8 cellular contexts compared by ENCODE assay signal in the genomic region with DNA sequence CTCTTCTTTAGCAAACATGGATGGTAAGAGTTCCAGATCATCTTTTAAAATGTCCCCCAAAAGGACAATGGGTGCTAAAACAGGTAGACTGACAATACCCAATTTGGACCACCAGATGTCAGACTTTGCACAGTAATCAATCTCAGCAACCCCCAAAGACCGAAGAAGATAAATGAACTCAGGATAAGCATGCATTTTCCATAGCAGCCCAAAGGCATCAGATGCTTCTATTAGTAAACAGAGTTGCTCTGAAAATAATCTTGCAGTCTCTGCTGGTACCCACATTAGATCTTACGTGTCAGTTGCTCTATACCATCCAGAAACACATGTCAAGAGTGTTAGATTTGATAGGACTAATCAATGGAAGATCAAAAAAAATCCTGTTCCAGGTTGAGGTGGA. TPM values are rescaled to one million over a fixed set of nuclear protein-coding genes. Genes with fewer than 3 reads are reported as not detected.
DNase-seq lines count a peak whose midpoint lies in the region; ATAC-seq and TF ChIP-seq lines count a peak whose summit lies in the region.

No MANE protein-coding gene starts in this region.

- no peaks in the 10 kb centered on the region for H3K9me3 Mint-ChIP-seq in neural progenitor cell

- no peak overlapping the region for H3K4me3 Mint-ChIP-seq in neural progenitor cell

- H3K4me2 ChIP-seq in neural progenitor cell: no peak overlapping the region

- peak overlapping the region; percentile 78 for H2AFZ ChIP-seq in neural progenitor cell (replicated peaks)

- no peaks in the 10 kb centered on the region for H3K9me3 ChIP-seq in neural progenitor cell (ENCODE audit: low read depth)

- no peaks in the 10 kb centered on the region for H3K27me3 ChIP-seq in neural progenitor cell

- no peak overlapping the region for H3K4me3 ChIP-seq in GM12864 (ENCODE audit: low read depth, low read length)
- no peak overlapping the region for H3K4me3 ChIP-seq in fibroblast of pulmonary artery (replicated peaks; ENCODE audit: low read depth, low read length)
- no peak overlapping the region for H3K4me3 ChIP-seq in neural progenitor cell

- peak; percentile 60 for ATAC-seq in HG02763 (IDR thresholded peaks at IDR 0.05; ENCODE audit: unreplicated experiment)

- peaks cover 29% of the 10 kb centered on the region for H3K4me1 Mint-ChIP-seq in neural progenitor cell

- no peaks in the 10 kb centered on the region for H4K20me1 ChIP-seq in neural progenitor cell (ENCODE audit: low read depth)

- H3K27ac Mint-ChIP-seq in neural progenitor cell: no peak overlapping the region

- H3K4me1 ChIP-seq in neural progenitor cell: peaks cover 29% of the 10 kb centered on the region

- H3K27ac ChIP-seq in neural progenitor cell: no peak overlapping the region

- peaks cover 12% of the 10 kb centered on the region for H3F3A ChIP-seq in neural progenitor cell (ENCODE audit: low read depth)

- TF ChIP-seq CTCF in GM12864 (IDR thresholded peaks at IDR 0.05; ENCODE audit: low read depth, low read length, missing control alignments): peak; percentile 65
- TF ChIP-seq CTCF in fibroblast of pulmonary artery (IDR thresholded peaks at IDR 0.05; ENCODE audit: low read length, missing control alignments): peak; percentile 75
- TF ChIP-seq CTCF in neural progenitor cell (IDR thresholded peaks at IDR 0.05): peak; percentile 92

- peak; percentile 41 for DNase-seq in AG08396 (ENCODE audit: low spot score)
- peak; percentile 31 for DNase-seq in GM12864 (ENCODE audit: low read depth)
- DNase-seq in NCI-H2081 treated with DMSO at 0.1 percent for 48 hours (lab: John Stamatoyannopoulos, UW): peak; percentile 33
- peak; percentile 15 to 39 for DNase-seq in activated CD4-positive, alpha-beta T cell treated with anti-CD3 and anti-CD28 coated beads for 4 hours
- peak; percentile 79 for DNase-seq in fibroblast of pulmonary artery (ENCODE audit: low read depth)
- DNase-seq in neural progenitor cell (ENCODE audit: low spot score): peak; percentile 68
- DNase-seq in NK-92 (lab: John Stamatoyannopoulos, UW; ENCODE audit: unreplicated experiment): no peak

- no peak overlapping the region for H3K9ac ChIP-seq in neural progenitor cell

- peaks cover under 1% of the 10 kb centered on the region for H3K27me3 Mint-ChIP-seq in neural progenitor cell (ENCODE audit: insufficient read depth, low read depth)

- H3K79me2 ChIP-seq in neural progenitor cell (ENCODE audit: low read depth): no peaks in the 10 kb centered on the region

- H3K36me3 ChIP-seq in neural progenitor cell: no peaks in the 10 kb centered on the region

- H3K36me3 Mint-ChIP-seq in neural progenitor cell: no peaks in the 10 kb centered on the region

RNA-seq across cellular contexts. Expression of gene MYH15, which starts 20.6 kb away (rescaled TPM):
- 0.12 TPM in 1 of 2 replicates, not detected in the other for total RNA-seq in neural progenitor cell (ENCODE audit: low replicate concordance)
